In the genomic region with DNA sequence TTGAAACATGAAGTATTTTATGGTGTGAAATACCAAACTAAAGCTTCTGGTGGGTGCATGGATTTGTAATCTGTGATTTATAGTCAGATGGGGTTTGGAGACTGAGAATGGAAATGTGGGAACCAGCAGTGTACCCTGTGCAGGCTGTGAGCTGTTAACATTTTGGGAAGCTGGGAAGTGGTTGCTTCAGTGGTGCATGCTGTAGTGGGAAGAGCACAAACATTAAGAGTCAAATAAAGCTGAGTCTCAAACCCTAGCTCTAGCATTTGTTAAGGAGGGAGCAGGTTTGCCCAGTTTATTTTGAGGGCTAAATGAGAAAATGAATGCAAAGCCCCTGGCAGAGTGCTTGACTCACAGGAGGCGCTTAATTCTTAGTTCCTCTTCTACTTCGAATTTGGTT, we compare ENCODE assay signal across 29 cellular contexts.
A peak's percentile ranks its signal among the peaks of the same experiment; 100 is the strongest.
DNase-seq lines count a peak whose midpoint lies in the region; ATAC-seq, FAIRE-seq and TF ChIP-seq lines count a peak whose summit lies in the region.
"Had no signal": no experiment of that assay in that cellular context is flagged by ENCODE, and none has a peak within 500 bp of the region (broad histone marks: within the 10 kb centered on the region; RNA-seq: fewer than 3 reads in every experiment).

No MANE protein-coding gene starts in this region.

- H3K27ac ChIP-seq in neural progenitor cell (peak overlapping the region; percentile 48), esophagus squamous epithelium (no peak overlapping the region), right cardiac atrium (ENCODE audit: low read length) (no peak overlapping the region)
- H3K27ac ChIP-seq: A549, C4-2B, SJSA1 had no signal

- H3K9me3 Mint-ChIP-seq in WTC11: peaks cover 4% of the 10 kb centered on the region
- no peaks in the 10 kb centered on the region for H3K9me3 Mint-ChIP-seq in neural progenitor cell
- H3K9me3 Mint-ChIP-seq: CD8-positive, alpha-beta T cell; T-cell had no signal

- TF ChIP-seq POLR2A in GM12892 (IDR thresholded peaks at IDR 0.05; ENCODE audit: low read depth, low read length): no peak
- TF ChIP-seq POLR2A in esophagus squamous epithelium (IDR thresholded peaks at IDR 0.05): no peak

- CTCF ChIA-PET in WTC11 (lab: Charles Lee): interaction anchor here (0.6 to 1.7 kb wide), 5 partner anchors 9 to 353 kb away, joined by 4 to 6 read pairs (median 4); no protein-coding TSS in a partner anchor

- FAIRE-seq in GM12892 (lab: Jason Lieb, UNC): peak; percentile 68
- FAIRE-seq: A549, GM18507, HTR-8/SVneo had no signal

- H3K27ac Mint-ChIP-seq in WTC11 (peak overlapping the region; percentile 67; the same call in 1 of the 2 replicates), neural progenitor cell (no peak overlapping the region)
- H3K27ac Mint-ChIP-seq: CD8-positive, alpha-beta T cell; T-cell had no signal

- H3K4me3 Mint-ChIP-seq in WTC11 (no peak overlapping the region), neural progenitor cell (no peak overlapping the region)
- H3K4me3 Mint-ChIP-seq: CD8-positive, alpha-beta T cell; T-cell had no signal

- no peak overlapping the region for H3K4me2 ChIP-seq in neural progenitor cell
- H3K4me2 ChIP-seq: A549 had no signal

- H3K36me3 Mint-ChIP-seq in WTC11: no peaks in the 10 kb centered on the region
- H3K36me3 Mint-ChIP-seq in neural progenitor cell: no peaks in the 10 kb centered on the region
- H3K36me3 Mint-ChIP-seq: T-cell had no signal

- POLR2A ChIA-PET in WTC11 (lab: Charles Lee): no interaction called here

- H3K4me3 ChIP-seq in neural progenitor cell: no peak overlapping the region
- H3K4me3 ChIP-seq in esophagus squamous epithelium: no peak overlapping the region
- no peak overlapping the region for H3K4me3 ChIP-seq in right cardiac atrium (ENCODE audit: low read length)
- H3K4me3 ChIP-seq: A549, MG63, SJSA1 had no signal

- ATAC-seq in WTC11 (peak; percentile 69), GM19395 (IDR thresholded peaks at IDR 0.05; ENCODE audit: unreplicated experiment) (no peak), right cardiac atrium (no peak)
- ATAC-seq: A549; CD8-positive, alpha-beta T cell; T-cell had no signal

- H3K4me1 Mint-ChIP-seq in WTC11 (peaks cover 50% of the 10 kb centered on the region), neural progenitor cell (no peaks in the 10 kb centered on the region)

- H2AFZ ChIP-seq in neural progenitor cell (replicated peaks): no peak overlapping the region

- TF ChIP-seq CTCF in WTC11 (IDR thresholded peaks at IDR 0.05) (no peak), neural progenitor cell (IDR thresholded peaks at IDR 0.05) (no peak), esophagus squamous epithelium (IDR thresholded peaks at IDR 0.05) (no peak)

- H3K27me3 ChIP-seq in neural progenitor cell (no peaks in the 10 kb centered on the region), esophagus squamous epithelium (no peaks in the 10 kb centered on the region), right cardiac atrium (ENCODE audit: control insufficient read depth, insufficient read depth) (no peaks in the 10 kb centered on the region)
- H3K27me3 ChIP-seq: MG63, SJSA1 had no signal

- H3K36me3 ChIP-seq in neural progenitor cell (no peaks in the 10 kb centered on the region), esophagus squamous epithelium (no peaks in the 10 kb centered on the region)
- H3K36me3 ChIP-seq: MG63, SJSA1 had no signal

- WGBS in esophagus squamous epithelium, 2 donors: 69 to 84% methylated on average over 2 of the region's 2 CpGs
- 93% methylated on average over 2 of the region's 2 CpGs for WGBS in right cardiac atrium

- H3F3A ChIP-seq in neural progenitor cell (ENCODE audit: low read depth): no peaks in the 10 kb centered on the region

- no peaks in the 10 kb centered on the region for H3K9me3 ChIP-seq in neural progenitor cell (ENCODE audit: low read depth)
- H3K9me3 ChIP-seq in esophagus squamous epithelium: no peaks in the 10 kb centered on the region
- no peaks in the 10 kb centered on the region for H3K9me3 ChIP-seq in right cardiac atrium (ENCODE audit: control insufficient read depth, low read length)
- H3K9me3 ChIP-seq: A549, MG63, SJSA1 had no signal

- H3K4me1 ChIP-seq in neural progenitor cell (no peaks in the 10 kb centered on the region), esophagus squamous epithelium (peaks cover 1 to 61% (median 15%) of the 10 kb centered on the region in 3 donors), right cardiac atrium (ENCODE audit: control insufficient read depth, insufficient read depth, low read length) (no peaks in the 10 kb centered on the region)
- H3K4me1 ChIP-seq: SJSA1 had no signal

- H3K9ac ChIP-seq in neural progenitor cell: no peak overlapping the region

- DNase-seq in GM12892 (ENCODE audit: insufficient read length): no peak
- peak; percentile 44 for DNase-seq in MV-4-11 (lab: John Stamatoyannopoulos, UW)
- no peak for DNase-seq in WTC11 (ENCODE audit: low spot score)
- DNase-seq in neural progenitor cell (ENCODE audit: low spot score): no peak
- DNase-seq in esophagus squamous epithelium (lab: John Stamatoyannopoulos, UW): no peak
- DNase-seq in right cardiac atrium: no peak
- DNase-seq: AML-193; CD8-positive, alpha-beta T cell; DMS153; DND-41; H7; KBM-7; MG63; NCI-H1092 treated with DMSO at 0.1 percent for 48 hours; NCI-H1436; NCI-H187 treated with DMSO at 0.1 percent for 48 hours; NCI-H2171 treated with DMSO at 0.1 percent for 48 hours; NCI-H345; NCI-H510A treated with DMSO at 0.1 percent for 48 hours; NCI-H748 treated with DMSO at 0.1 percent for 48 hours; Right ventricle myocardium superior; RPMI8226; T-cell had no signal

- no peaks in the 10 kb centered on the region for H3K27me3 Mint-ChIP-seq in WTC11 (ENCODE audit: low read depth)
- peaks cover 2% of the 10 kb centered on the region for H3K27me3 Mint-ChIP-seq in neural progenitor cell (ENCODE audit: insufficient read depth, low read depth)
- H3K27me3 Mint-ChIP-seq: T-cell had no signal

- intact Hi-C loops in esophagus squamous epithelium (cut with DNase I) (no loop called here), right cardiac atrium (cut with DNase I) (no loop called here)

- H4K20me1 ChIP-seq in neural progenitor cell (ENCODE audit: low read depth): peaks cover 28% of the 10 kb centered on the region

- peaks cover 57% of the 10 kb centered on the region for H3K79me2 ChIP-seq in neural progenitor cell (ENCODE audit: low read depth)

TF ChIP-seq in WTC11, 78 proteins besides CTCF, POLR2A, EP300 and RAD21:
- TF ChIP-seq MXD4 (CRISPR knock-in tag; IDR thresholded peaks at IDR 0.05; ENCODE audit: borderline replicate concordance) (no peak), NFE2L1 (CRISPR knock-in tag; IDR thresholded peaks at IDR 0.05) (no peak), NR2C2 (CRISPR knock-in tag; IDR thresholded peaks at IDR 0.05) (no peak), ATF2 (CRISPR knock-in tag; IDR thresholded peaks at IDR 0.05; ENCODE audit: borderline replicate concordance, low read depth) (no peak), ZNF121 (CRISPR knock-in tag; IDR thresholded peaks at IDR 0.05) (no peak)
